ENCODE assay signal across 8 cellular contexts in genomic region chr11:90756617-90757016, GRCh38.
"Had no signal": no experiment of that assay in that cellular context is flagged by ENCODE, and none has a peak within 500 bp of the region (broad histone marks: within the 10 kb centered on the region; RNA-seq: fewer than 3 reads in every experiment).

No MANE protein-coding gene starts in this region.

- H3K4me3 Mint-ChIP-seq: IgD-negative memory B cell had no signal

- FAIRE-seq: HepG2, HTR-8/SVneo, K562 had no signal

- DNase-seq: IMR-90, KBM-7, KG1 had no signal

- H3K27ac ChIP-seq: HL-60 had no signal

- H3K4me1 Mint-ChIP-seq: IgD-negative memory B cell had no signal

- H3K4me3 ChIP-seq: K562 had no signal

- ATAC-seq: HepG2, K562 had no signal

- H3K27ac Mint-ChIP-seq: IgD-negative memory B cell had no signal

- H3K27me3 Mint-ChIP-seq: IgD-negative memory B cell had no signal
